ENCODE assay signal across 26 cellular contexts in the genomic region with DNA sequence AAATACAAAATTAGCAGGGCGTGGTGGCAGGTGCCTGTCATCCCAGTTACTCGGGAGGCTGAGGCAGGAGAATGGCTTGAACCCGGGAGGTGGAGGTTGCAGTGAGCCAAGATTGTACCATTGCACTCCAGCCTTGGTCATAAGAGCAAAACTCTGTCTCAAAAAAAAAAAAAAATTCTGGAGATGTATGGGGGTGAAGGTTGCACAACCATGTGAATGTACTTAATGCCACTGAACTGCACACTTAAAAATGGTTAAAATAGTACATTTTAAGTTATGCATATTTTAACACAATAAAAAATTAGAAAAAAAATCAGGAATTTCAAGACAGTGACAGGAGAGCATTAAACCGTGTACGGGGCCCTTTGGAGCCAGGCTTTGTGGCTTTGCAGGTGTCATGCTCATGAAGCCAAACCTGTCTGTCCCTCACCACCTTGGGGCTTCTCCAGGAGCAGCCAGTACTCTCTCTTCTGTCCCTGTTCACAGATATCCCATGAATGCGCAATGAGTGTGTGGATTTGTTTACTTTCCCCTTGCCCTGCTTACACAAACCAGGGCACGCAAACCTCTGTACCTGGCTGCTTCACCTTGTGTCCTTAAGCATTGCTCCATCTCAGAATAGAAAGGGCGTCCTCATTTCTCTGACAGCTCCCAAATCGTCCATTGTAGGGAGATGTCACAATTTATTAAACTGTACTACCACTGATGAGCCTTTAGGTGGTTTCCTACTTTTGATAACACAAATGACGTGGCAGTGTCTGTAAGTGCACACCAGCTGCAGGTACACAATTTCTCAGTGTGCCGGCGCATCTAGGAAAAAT. TPM values are rescaled to one million over a fixed set of nuclear protein-coding genes. Genes with fewer than 3 reads are reported as not detected.
DNase-seq lines count a peak whose midpoint lies in the region; ATAC-seq and TF ChIP-seq lines count a peak whose summit lies in the region.
"Had no signal": no experiment of that assay in that cellular context is flagged by ENCODE, and none has a peak within 500 bp of the region (broad histone marks: within the 10 kb centered on the region; RNA-seq: fewer than 3 reads in every experiment).

No MANE protein-coding gene starts in this region.

- DNase-seq in DMS53 treated with DMSO at 0.1 percent for 48 hours (lab: John Stamatoyannopoulos, UW; ENCODE audit: unreplicated experiment) (peak; percentile 35), LNCaP clone FGC (ENCODE audit: low read depth) (peak; percentile 62), endodermal cell (peak; percentile 26), mucosa of descending colon (no peak), GM20000 (ENCODE audit: low spot score) (no peak)
- DNase-seq in stimulated activated naive CD8-positive, alpha-beta T cell treated with anti-CD3 and anti-CD28 coated beads, Interleukin-15, amount 100 ng/mL, for 72 hours: no peak
- DNase-seq: activated CD4-positive, alpha-beta memory T cell treated with anti-CD3 and anti-CD28 coated beads, Interleukin-2, amount 10 ng/mL, durations not matched to agents 7 days and 5 days; activated CD8-positive, alpha-beta memory T cell treated with anti-CD3 and anti-CD28 coated beads, Interleukin-2, amount 50 U/mL, for 4 hours; activated naive CD4-positive, alpha-beta T cell; activated naive CD8-positive, alpha-beta T cell treated with anti-CD3 and anti-CD28 coated beads, Interleukin-2, amount 50 U/mL, for 24 hours; colonic mucosa; DND-41; effector CD4-positive, alpha-beta T cell; GF-D8; left ventricle myocardium inferior; naive thymus-derived CD4-positive, alpha-beta T cell; NCI-H1436 treated with DMSO at 0.1 percent for 48 hours; occipital lobe; Right ventricle myocardium superior; stimulated activated naive B cell treated with anti-CD40 and anti-IgM and Interleukin-4, amounts not matched to agents 10 μg/mL and 1 μg/mL and 100 μg/mL, for 72 hours; T-helper 2 cell; upper lobe of left lung had no signal

- ATAC-seq in mucosa of descending colon (peak; percentile 32), HG03139 (IDR thresholded peaks at IDR 0.05; ENCODE audit: unreplicated experiment) (no peak)
- no peak for ATAC-seq in stimulated activated naive CD8-positive, alpha-beta T cell treated with anti-CD3 and anti-CD28 coated beads, Interleukin-15, amount 100 ng/mL, for 72 hours
- ATAC-seq: activated naive CD8-positive, alpha-beta T cell treated with anti-CD3 and anti-CD28 coated beads, Interleukin-2, amount 50 U/mL, for 24 hours; naive thymus-derived CD4-positive, alpha-beta T cell; stimulated activated naive B cell treated with anti-CD40 and anti-IgM and Interleukin-4, amounts not matched to agents 10 μg/mL and 1 μg/mL and 100 μg/mL, for 72 hours had no signal

- no peak overlapping the region for H3K9ac ChIP-seq in endodermal cell (ENCODE audit: extremely low read depth, low read length, poor library complexity, severe bottlenecking)
- H3K9ac ChIP-seq: BLaER1 treated with 17β-estradiol and CSF1 and Interleukin-3, amounts not matched to agents 10 nM and 100 nM had no signal

- WGBS in endodermal cell (ENCODE audit: insufficient coverage in 1 of 2, insufficient read length in 1 of 2), 2 experiments: 91 to 93% methylated on average over 12 of the region's 12 CpGs

- no peak overlapping the region for H3K27ac ChIP-seq in endodermal cell (ENCODE audit: low read depth, low read length)
- H3K27ac ChIP-seq: BLaER1 treated with 17β-estradiol and CSF1 and Interleukin-3, amounts not matched to agents 10 nM and 100 nM; colonic mucosa; epithelial cell of prostate; left ventricle myocardium inferior; upper lobe of left lung had no signal

- no peak overlapping the region for H3K27ac Mint-ChIP-seq in endodermal cell
- no peak overlapping the region for H3K27ac Mint-ChIP-seq in stimulated activated naive CD8-positive, alpha-beta T cell treated with anti-CD3 and anti-CD28 coated beads, Interleukin-15, amount 100 ng/mL, for 72 hours
- H3K27ac Mint-ChIP-seq: activated CD4-positive, alpha-beta memory T cell treated with anti-CD3 and anti-CD28 coated beads, Interleukin-2, amount 10 ng/mL, durations not matched to agents 7 days and 5 days; activated naive CD8-positive, alpha-beta T cell treated with anti-CD3 and anti-CD28 coated beads, Interleukin-2, amount 50 U/mL, for 24 hours; mesothelial cell of epicardium; naive thymus-derived CD4-positive, alpha-beta T cell; stimulated activated naive B cell treated with anti-CD40 and anti-IgM and Interleukin-4, amounts not matched to agents 10 μg/mL and 1 μg/mL and 100 μg/mL, for 72 hours had no signal

- H3K9me3 ChIP-seq in endodermal cell (ENCODE audit: control insufficient read depth, low read length) (no peaks in the 10 kb centered on the region), mucosa of descending colon (no peaks in the 10 kb centered on the region)
- H3K9me3 ChIP-seq: colonic mucosa, upper lobe of left lung had no signal

- H3K4me3 ChIP-seq in LNCaP clone FGC (ENCODE audit: low read depth, low read length) (no peak overlapping the region), endodermal cell (ENCODE audit: low read length) (no peak overlapping the region), mucosa of descending colon (no peak overlapping the region)
- H3K4me3 ChIP-seq: BLaER1 treated with 17β-estradiol and CSF1 and Interleukin-3, amounts not matched to agents 10 nM and 100 nM; colonic mucosa; left ventricle myocardium inferior; upper lobe of left lung had no signal

- no peaks in the 10 kb centered on the region for H3K36me3 Mint-ChIP-seq in endodermal cell (ENCODE audit: low read depth)
- H3K36me3 Mint-ChIP-seq: mesothelial cell of epicardium; stimulated activated naive B cell treated with anti-CD40 and anti-IgM and Interleukin-4, amounts not matched to agents 10 μg/mL and 1 μg/mL and 100 μg/mL, for 72 hours had no signal

- TF ChIP-seq CTCF in LNCaP clone FGC (IDR thresholded peaks at IDR 0.05; ENCODE audit: control insufficient read depth, extremely low read depth, insufficient read depth): no peak
- TF ChIP-seq CTCF in endodermal cell (conservative IDR thresholded peaks at IDR 0.05): no peak
- no peak for TF ChIP-seq CTCF in mucosa of descending colon (IDR thresholded peaks at IDR 0.05)
- no peak for TF ChIP-seq CTCF in GM20000 (IDR thresholded peaks at IDR 0.05; ENCODE audit: extremely low read depth, missing control alignments)

- H3K9me3 Mint-ChIP-seq in endodermal cell: peaks cover 7% of the 10 kb centered on the region
- H3K9me3 Mint-ChIP-seq in stimulated activated naive CD8-positive, alpha-beta T cell treated with anti-CD3 and anti-CD28 coated beads, Interleukin-15, amount 100 ng/mL, for 72 hours: no peaks in the 10 kb centered on the region
- H3K9me3 Mint-ChIP-seq: activated CD4-positive, alpha-beta memory T cell treated with anti-CD3 and anti-CD28 coated beads, Interleukin-2, amount 10 ng/mL, durations not matched to agents 7 days and 5 days; activated naive CD8-positive, alpha-beta T cell treated with anti-CD3 and anti-CD28 coated beads, Interleukin-2, amount 50 U/mL, for 24 hours had no signal

- no peaks in the 10 kb centered on the region for H3K4me1 ChIP-seq in endodermal cell (ENCODE audit: control insufficient read depth, insufficient read depth, low read length)
- H3K4me1 ChIP-seq in mucosa of descending colon (ENCODE audit: low read depth): peaks cover 11% of the 10 kb centered on the region
- H3K4me1 ChIP-seq: colonic mucosa, left ventricle myocardium inferior had no signal

- no peaks in the 10 kb centered on the region for H3K27me3 ChIP-seq in endodermal cell (ENCODE audit: control insufficient read depth, insufficient read depth, low read length, poor library complexity, severe bottlenecking)
- H3K27me3 ChIP-seq: BLaER1 treated with 17β-estradiol and CSF1 and Interleukin-3, amounts not matched to agents 10 nM and 100 nM; colonic mucosa; upper lobe of left lung had no signal

- intact Hi-C loops in mucosa of descending colon (cut with DNase I, micrococcal nuclease): no loop called here

- H3K27me3 Mint-ChIP-seq in endodermal cell (ENCODE audit: insufficient read depth): peaks cover 29% of the 10 kb centered on the region
- H3K27me3 Mint-ChIP-seq in stimulated activated naive CD8-positive, alpha-beta T cell treated with anti-CD3 and anti-CD28 coated beads, Interleukin-15, amount 100 ng/mL, for 72 hours: peaks cover 38% of the 10 kb centered on the region
- H3K27me3 Mint-ChIP-seq: activated naive CD8-positive, alpha-beta T cell treated with anti-CD3 and anti-CD28 coated beads, Interleukin-2, amount 50 U/mL, for 24 hours had no signal

- H3K36me3 ChIP-seq in endodermal cell (ENCODE audit: control insufficient read depth, insufficient read depth, low read length) (no peaks in the 10 kb centered on the region), mucosa of descending colon (ENCODE audit: low read depth) (no peaks in the 10 kb centered on the region)
- H3K36me3 ChIP-seq: BLaER1 treated with 17β-estradiol and CSF1 and Interleukin-3, amounts not matched to agents 10 nM and 100 nM; colonic mucosa; left ventricle myocardium inferior; upper lobe of left lung had no signal

- H3K4me3 Mint-ChIP-seq in endodermal cell: no peak overlapping the region
- no peak overlapping the region for H3K4me3 Mint-ChIP-seq in stimulated activated naive CD8-positive, alpha-beta T cell treated with anti-CD3 and anti-CD28 coated beads, Interleukin-15, amount 100 ng/mL, for 72 hours
- H3K4me3 Mint-ChIP-seq: activated CD4-positive, alpha-beta memory T cell treated with anti-CD3 and anti-CD28 coated beads, Interleukin-2, amount 10 ng/mL, durations not matched to agents 7 days and 5 days; activated naive CD8-positive, alpha-beta T cell treated with anti-CD3 and anti-CD28 coated beads, Interleukin-2, amount 50 U/mL, for 24 hours; mesothelial cell of epicardium; naive thymus-derived CD4-positive, alpha-beta T cell; stimulated activated naive B cell treated with anti-CD40 and anti-IgM and Interleukin-4, amounts not matched to agents 10 μg/mL and 1 μg/mL and 100 μg/mL, for 72 hours had no signal

- H3K4me1 Mint-ChIP-seq in endodermal cell: no peaks in the 10 kb centered on the region
- no peaks in the 10 kb centered on the region for H3K4me1 Mint-ChIP-seq in stimulated activated naive CD8-positive, alpha-beta T cell treated with anti-CD3 and anti-CD28 coated beads, Interleukin-15, amount 100 ng/mL, for 72 hours
- H3K4me1 Mint-ChIP-seq: activated CD4-positive, alpha-beta memory T cell treated with anti-CD3 and anti-CD28 coated beads, Interleukin-2, amount 10 ng/mL, durations not matched to agents 7 days and 5 days; activated naive CD8-positive, alpha-beta T cell treated with anti-CD3 and anti-CD28 coated beads, Interleukin-2, amount 50 U/mL, for 24 hours; naive thymus-derived CD4-positive, alpha-beta T cell; stimulated activated naive B cell treated with anti-CD40 and anti-IgM and Interleukin-4, amounts not matched to agents 10 μg/mL and 1 μg/mL and 100 μg/mL, for 72 hours had no signal

RNA-seq across cellular contexts. Expression of gene CBX4, which starts 58.2 kb away (rescaled TPM):
- 1 to 10 TPM; 4.2 to 4.9 TPM for total RNA-seq in endodermal cell
- 14.4 TPM for polyA plus RNA-seq in endodermal cell (2013, experiment 1 of 2)
- 9.6 TPM for polyA plus RNA-seq in endodermal cell (2013, experiment 2 of 2)
- total RNA-seq in mucosa of descending colon: 10 to 100 TPM; 10.2 to 14.2 (median 13.2) TPM

Comparison
In these comparisons a context has a peak if more than half of its experiments do, and no peak if none do; other contexts are left out.
1. DNase-seq: peak in DMS53 treated with DMSO at 0.1 percent for 48 hours (single experiment), LNCaP clone FGC (single experiment) and endodermal cell (single experiment); none in mucosa of descending colon (0 of 3), GM20000 (single experiment) and stimulated activated naive CD8-positive, alpha-beta T cell treated with anti-CD3 and anti-CD28 coated beads, Interleukin-15, amount 100 ng/mL, for 72 hours (0 of 2).